9 cellular contexts compared by ENCODE assay signal in the genomic region with DNA sequence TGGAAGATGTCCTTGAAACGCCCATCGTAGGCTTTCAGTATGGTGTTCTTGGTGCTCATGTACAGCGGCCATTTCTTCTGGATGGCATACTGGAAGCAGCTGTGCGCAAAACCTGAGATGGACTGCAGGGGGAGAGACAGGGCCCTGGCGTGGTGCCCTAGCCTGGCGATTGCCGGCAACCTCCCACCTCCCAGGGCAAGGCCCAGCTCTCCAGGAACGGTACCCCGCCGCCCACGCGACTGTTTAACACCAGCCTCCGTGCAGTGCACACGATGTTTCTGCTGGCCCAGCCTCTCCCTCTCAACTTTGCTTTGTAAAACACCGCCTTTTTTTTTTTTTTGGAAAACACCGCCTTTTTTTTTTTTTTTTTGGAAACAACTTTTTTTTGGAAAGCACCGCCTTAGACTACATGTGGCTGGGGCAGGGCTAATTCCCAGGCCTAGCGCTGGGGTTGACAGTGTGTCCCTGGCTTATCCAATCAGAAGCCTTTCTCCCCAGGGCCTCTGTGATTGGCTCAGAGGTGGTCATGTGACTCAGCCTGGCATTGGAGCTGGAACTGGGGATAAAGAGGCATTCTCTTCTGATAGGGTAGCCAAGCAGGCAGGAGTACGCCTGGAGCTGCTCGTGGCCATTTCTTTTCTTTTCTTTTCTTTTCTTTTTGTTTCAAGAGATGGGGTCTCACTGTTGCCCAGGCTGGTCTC. TPM values are rescaled to one million over a fixed set of nuclear protein-coding genes. Genes with fewer than 3 reads are reported as not detected.
A peak's percentile ranks its signal among the peaks of the same experiment; 100 is the strongest.
DNase-seq lines count a peak whose midpoint lies in the region; TF ChIP-seq lines count a peak whose summit lies in the region.
"Had no signal": no experiment of that assay in that cellular context is flagged by ENCODE, and none has a peak within 500 bp of the region (broad histone marks: within the 10 kb centered on the region; RNA-seq: fewer than 3 reads in every experiment).

No MANE protein-coding gene starts in this region.

- H3K4me1 Mint-ChIP-seq in activated CD4-positive, alpha-beta T cell treated with anti-CD3 and anti-CD28 coated beads, Interleukin-2, amount 10 ng/mL, durations not matched to agents 24 days and 14 days = peaks cover 11% of the 10 kb centered on the region
- H3K4me1 Mint-ChIP-seq: nephron had no signal

- peak; percentile 75 for DNase-seq in activated CD4-positive, alpha-beta T cell treated with anti-CD3 and anti-CD28 coated beads, Interleukin-2, amount 10 ng/mL, durations not matched to agents 24 days and 14 days
- no peak for DNase-seq in activated CD4-positive, alpha-beta T cell treated with anti-CD3 and anti-CD28 coated beads, Interleukin-2, amount 50 U/mL, for 4 hours
- DNase-seq in NCI-H69 (lab: John Stamatoyannopoulos, UW) = peak; percentile 20
- peak; percentile 62 for DNase-seq in dermis blood vessel endothelial cell
- DNase-seq in retinal pigment epithelial cell (ENCODE audit: low read depth) = no peak
- no peak for DNase-seq in GM20000 (ENCODE audit: low spot score)
- DNase-seq in medulla oblongata (ENCODE audit: extremely low spot score) = no peak
- DNase-seq in activated gamma-delta T cell (lab: John Stamatoyannopoulos, UW) = no peak

- no peak overlapping the region for H3K4me3 ChIP-seq in retinal pigment epithelial cell (ENCODE audit: low read length)

- H3K27ac Mint-ChIP-seq in activated CD4-positive, alpha-beta T cell treated with anti-CD3 and anti-CD28 coated beads, Interleukin-2, amount 10 ng/mL, durations not matched to agents 24 days and 14 days = no peak overlapping the region
- H3K27ac Mint-ChIP-seq: nephron had no signal

- H3K27me3 Mint-ChIP-seq in activated CD4-positive, alpha-beta T cell treated with anti-CD3 and anti-CD28 coated beads, Interleukin-2, amount 10 ng/mL, durations not matched to agents 24 days and 14 days = no peaks in the 10 kb centered on the region

- intact Hi-C loops in activated CD4-positive, alpha-beta T cell treated with anti-CD3 and anti-CD28 coated beads, Interleukin-2, amount 10 ng/mL, durations not matched to agents 24 days and 14 days (cut with micrococcal nuclease) = loop anchor here (1.0 to 5.0 kb wide), 3 partner anchors 80 to 347 kb away; no protein-coding TSS in a partner anchor

- TF ChIP-seq CTCF in retinal pigment epithelial cell (conservative IDR thresholded peaks at IDR 0.05; ENCODE audit: low read depth, low read length) (peak; percentile 33), GM20000 (IDR thresholded peaks at IDR 0.05; ENCODE audit: extremely low read depth, missing control alignments) (no peak)

- H3K9me3 Mint-ChIP-seq in activated CD4-positive, alpha-beta T cell treated with anti-CD3 and anti-CD28 coated beads, Interleukin-2, amount 10 ng/mL, durations not matched to agents 24 days and 14 days = no peaks in the 10 kb centered on the region
- H3K9me3 Mint-ChIP-seq: nephron had no signal

- H3K4me3 Mint-ChIP-seq in activated CD4-positive, alpha-beta T cell treated with anti-CD3 and anti-CD28 coated beads, Interleukin-2, amount 10 ng/mL, durations not matched to agents 24 days and 14 days = no peak overlapping the region
- H3K4me3 Mint-ChIP-seq: nephron had no signal

- H3K36me3 Mint-ChIP-seq in activated CD4-positive, alpha-beta T cell treated with anti-CD3 and anti-CD28 coated beads, Interleukin-2, amount 10 ng/mL, durations not matched to agents 24 days and 14 days (ENCODE audit: low read depth) = peaks cover 59% of the 10 kb centered on the region

RNA-seq across cellular contexts. Expression of gene IDH2, which starts 14.7 kb away (rescaled TPM):
- 111 and 119 TPM in 2 replicates for total RNA-seq in activated CD4-positive, alpha-beta T cell treated with anti-CD3 and anti-CD28 coated beads, Interleukin-2, amount 10 ng/mL, durations not matched to agents 24 days and 14 days
- 77.3 and 127 TPM in 2 replicates for total RNA-seq in dermis blood vessel endothelial cell

Comparison
In these comparisons a context has a peak if more than half of its experiments do, and no peak if none do; other contexts are left out.
1. DNase-seq: peak in activated CD4-positive, alpha-beta T cell treated with anti-CD3 and anti-CD28 coated beads, Interleukin-2, amount 10 ng/mL, durations not matched to agents 24 days and 14 days (single experiment), NCI-H69 (single experiment) and dermis blood vessel endothelial cell (single experiment); none in activated CD4-positive, alpha-beta T cell treated with anti-CD3 and anti-CD28 coated beads, Interleukin-2, amount 50 U/mL, for 4 hours (0 of 2), retinal pigment epithelial cell (single experiment), GM20000 (single experiment), medulla oblongata (single experiment) and activated gamma-delta T cell (single experiment).